Comparison of ENCODE assay signal across 22 cellular contexts in genomic region chr1:201746156-201746555, GRCh38.
DNase-seq lines count a peak whose midpoint lies in the region; ATAC-seq and TF ChIP-seq lines count a peak whose summit lies in the region.
"Had no signal": no experiment of that assay in that cellular context is flagged by ENCODE, and none has a peak within 500 bp of the region (broad histone marks: within the 10 kb centered on the region; RNA-seq: fewer than 3 reads in every experiment).

No MANE protein-coding gene starts in this region.

- H3K27me3 ChIP-seq in heart right ventricle (no peaks in the 10 kb centered on the region), RWPE2 (ENCODE audit: insufficient read depth, poor library complexity, severe bottlenecking) (no peaks in the 10 kb centered on the region), osteoblast (ENCODE audit: insufficient read depth, low read length) (no peaks in the 10 kb centered on the region)
- H3K27me3 ChIP-seq: BLaER1, SJCRH30 had no signal

- H3K4me3 ChIP-seq in heart right ventricle = no peak overlapping the region
- H3K4me3 ChIP-seq in RWPE2 (ENCODE audit: severe bottlenecking) = no peak overlapping the region
- H3K4me3 ChIP-seq in osteoblast (ENCODE audit: insufficient read depth, low read length) = no peak overlapping the region
- H3K4me3 ChIP-seq: BLaER1, GM23338, HAP-1, SJCRH30 had no signal

- peaks cover 30% of the 10 kb centered on the region for H4K20me1 ChIP-seq in osteoblast (ENCODE audit: insufficient read depth, low read length)

- no peak overlapping the region for H2AFZ ChIP-seq in osteoblast (ENCODE audit: low read length)
- H2AFZ ChIP-seq: GM23338 had no signal

- H3K9me3 ChIP-seq in heart right ventricle (no peaks in the 10 kb centered on the region), RWPE2 (ENCODE audit: severe bottlenecking) (no peaks in the 10 kb centered on the region), osteoblast (ENCODE audit: low read depth, low read length) (no peaks in the 10 kb centered on the region)
- H3K9me3 ChIP-seq: BLaER1, HAP-1, SJCRH30 had no signal

- H3K36me3 ChIP-seq in heart right ventricle (peaks cover 0 to 41% (median 8%) of the 10 kb centered on the region in 9 donors), RWPE2 (ENCODE audit: low read depth) (peaks cover 48% of the 10 kb centered on the region), osteoblast (ENCODE audit: insufficient read depth, low read length) (peaks cover 31% of the 10 kb centered on the region)
- H3K36me3 ChIP-seq: HAP-1, SJCRH30 had no signal

- H3K79me2 ChIP-seq in osteoblast (ENCODE audit: insufficient read depth, low read length) = peaks cover 83% of the 10 kb centered on the region

- H3K4me1 ChIP-seq in heart right ventricle = peaks cover 20 to 100% (median 89%) of the 10 kb centered on the region in 9 donors
- peaks cover 63% of the 10 kb centered on the region for H3K4me1 ChIP-seq in RWPE2 (ENCODE audit: insufficient read depth, poor library complexity, severe bottlenecking)
- H3K4me1 ChIP-seq in osteoblast (ENCODE audit: insufficient read depth, low read length) = peaks cover 83% of the 10 kb centered on the region

- DNase-seq in heart right ventricle (no peak), Right ventricle myocardium inferior (ENCODE audit: missing footprints) (no peak), RWPE2 (ENCODE audit: low spot score) (no peak), osteoblast (ENCODE audit: insufficient read length, low spot score, missing footprints) (no peak)
- DNase-seq in stimulated activated CD4-positive, alpha-beta T cell treated with anti-CD3 and anti-CD28 coated beads, Interleukin-12 subunit alpha, Interleukin-12 subunit beta, amount 100 ng/mL, for 4 hours = no peak
- DNase-seq: 8988T; CD4-positive, CD25-positive, alpha-beta regulatory T cell; DND-41; KBM-7; MV-4-11; NCI-H1105; NCI-H146; NCI-H1930; NCI-H446; NCI-H524 treated with DMSO at 0.1 percent for 48 hours; SJCRH30 had no signal

- H3K4me2 ChIP-seq in osteoblast (ENCODE audit: insufficient read depth, low read length) = no peak overlapping the region
- H3K4me2 ChIP-seq: BLaER1, GM23338 had no signal

- intact Hi-C loops in heart right ventricle (cut with DNase I) (loop anchor here in 1 of 10 donors (5.0 kb wide), 1 partner anchor 41 kb away; no protein-coding TSS in a partner anchor), Right ventricle myocardium inferior (cut with DNase I) (no loop called here)

- TF ChIP-seq CTCF in heart right ventricle (IDR thresholded peaks at IDR 0.05) = no peak
- no peak for TF ChIP-seq CTCF in RWPE2 (IDR thresholded peaks at IDR 0.05; ENCODE audit: poor library complexity, severe bottlenecking)
- no peak for TF ChIP-seq CTCF in osteoblast (IDR thresholded peaks at IDR 0.05; ENCODE audit: extremely low read depth, low read depth, low read length)

- ATAC-seq in heart right ventricle (no peak), Right ventricle myocardium inferior (no peak), RWPE2 (ENCODE audit: low read depth) (no peak), HG02981 (IDR thresholded peaks at IDR 0.05; ENCODE audit: unreplicated experiment) (no peak), GM19455 (IDR thresholded peaks at IDR 0.05; ENCODE audit: unreplicated experiment) (no peak)
- ATAC-seq: GM23338, SK-N-SH treated with all-trans-retinoic acid at 6 μM for 48 hours had no signal

- peak overlapping the region in 6 of 10 donors; percentile 3 to 97 (median 10) for H3K27ac ChIP-seq in heart right ventricle
- H3K27ac ChIP-seq in RWPE2 (ENCODE audit: poor library complexity, severe bottlenecking) = peak overlapping the region; percentile 99
- H3K27ac ChIP-seq in osteoblast (ENCODE audit: low read depth, low read length) = peak overlapping the region; percentile 93
- H3K27ac ChIP-seq: BLaER1, SJCRH30 had no signal

Comparison
In these comparisons a context has a peak if more than half of its experiments do, and no peak if none do; other contexts are left out.
1. H3K27ac ChIP-seq: peak in every context shown above with its lines; median percentile 99 in RWPE2; 93 in osteoblast; 10 in heart right ventricle.